19 cellular contexts compared by ENCODE assay signal in the genomic region with DNA sequence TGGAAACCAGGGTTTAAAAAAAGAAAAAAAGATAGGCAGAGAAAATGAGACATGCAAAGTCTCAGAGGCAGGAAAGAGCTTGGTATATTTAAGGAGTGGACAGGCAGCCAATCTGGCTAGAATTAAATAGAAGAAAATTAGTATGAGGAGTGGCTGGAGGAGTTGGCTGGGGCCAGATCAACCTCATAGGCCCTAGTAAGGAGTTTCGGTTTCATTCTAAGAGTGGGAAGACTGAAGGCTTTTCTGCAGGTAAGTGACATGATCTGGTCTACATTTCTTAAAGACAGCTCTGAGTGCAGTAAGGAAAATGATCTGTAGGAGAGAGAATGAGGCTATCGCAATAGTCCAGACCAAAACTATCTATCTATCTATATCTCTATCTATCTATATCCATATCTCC. TPM values are rescaled to one million over a fixed set of nuclear protein-coding genes. Genes with fewer than 3 reads are reported as not detected.
DNase-seq lines count a peak whose midpoint lies in the region; ATAC-seq, FAIRE-seq and TF ChIP-seq lines count a peak whose summit lies in the region.
"Had no signal": no experiment of that assay in that cellular context is flagged by ENCODE, and none has a peak within 500 bp of the region (broad histone marks: within the 10 kb centered on the region; RNA-seq: fewer than 3 reads in every experiment).

No MANE protein-coding gene starts in this region.

- H3K4me3 ChIP-seq in dorsolateral prefrontal cortex (no peak overlapping the region), heart right ventricle (no peak overlapping the region), thyroid gland (replicated peaks in 1 of 3) (no peak overlapping the region)
- H3K4me3 ChIP-seq: upper lobe of left lung had no signal

- H3K9me3 ChIP-seq in heart right ventricle (no peaks in the 10 kb centered on the region), thyroid gland (no peaks in the 10 kb centered on the region)
- H3K9me3 ChIP-seq: upper lobe of left lung had no signal

- 93 to 95% methylated on average over 2 of the region's 2 CpGs for WGBS in heart right ventricle, 2 donors
- 90% methylated on average over 2 of the region's 2 CpGs for WGBS in thyroid gland, 2 donors

- H3K27ac ChIP-seq in dorsolateral prefrontal cortex (no peak overlapping the region), heart right ventricle (peak overlapping the region in 1 of 10 donors; percentile 10), thyroid gland (no peak overlapping the region)
- H3K27ac ChIP-seq: upper lobe of left lung had no signal

- TF ChIP-seq CTCF in dorsolateral prefrontal cortex (IDR thresholded peaks at IDR 0.05 in 54 of 56, conservative IDR thresholded peaks at IDR 0.05 in 2 of 56; ENCODE audit: low read depth in 1 of 56, partially characterized antibody in 56 of 56) (no peak), heart right ventricle (IDR thresholded peaks at IDR 0.05) (no peak), thyroid gland (IDR thresholded peaks at IDR 0.05) (no peak)

- H3K4me1 Mint-ChIP-seq in activated CD8-positive, alpha-beta T cell treated with anti-CD3 and anti-CD28 coated beads, Interleukin-2, amount 10 ng/mL, durations not matched to agents 7 days and 5 days (ENCODE audit: low read depth) = peaks cover 70% of the 10 kb centered on the region

- DNase-seq in GM18507 (ENCODE audit: extremely low spot score, insufficient read length, low read depth) (no peak), DMS153 (lab: John Stamatoyannopoulos, UW) (no peak), dorsolateral prefrontal cortex (no peak), heart right ventricle (no peak), thyroid gland (no peak)
- DNase-seq in activated CD8-positive, alpha-beta T cell treated with anti-CD3 and anti-CD28 coated beads, Interleukin-2, amount 10 ng/mL, durations not matched to agents 7 days and 5 days = no peak
- DNase-seq: DND-41; NCI-H2029 treated with DMSO at 0.1 percent for 48 hours; NCI-H82; Right ventricle myocardium superior; stimulated activated CD4-positive, alpha-beta T cell treated with anti-CD3 and anti-CD28 coated beads, Interleukin-4, amount 100 ng/mL, for 4 hours; upper lobe of left lung had no signal

- peak; percentile 62 for FAIRE-seq in GM18507 (lab: Jason Lieb, UNC)
- FAIRE-seq: bronchial epithelial cell had no signal

- TF ChIP-seq POLR2A in thyroid gland (IDR thresholded peaks at IDR 0.05) = no peak

- POLR2A ChIA-PET in activated CD8-positive, alpha-beta T cell treated with anti-CD3 and anti-CD28 coated beads, Interleukin-2, amount 10 ng/mL, durations not matched to agents 7 days and 5 days (lab: Charles Lee) = no interaction called here

- peaks cover 0 to 8% (median 0%) of the 10 kb centered on the region in 9 donors for H3K36me3 ChIP-seq in heart right ventricle
- H3K36me3 ChIP-seq in thyroid gland = no peaks in the 10 kb centered on the region
- H3K36me3 ChIP-seq: upper lobe of left lung had no signal

- no peak overlapping the region for H3K4me3 Mint-ChIP-seq in activated CD8-positive, alpha-beta T cell treated with anti-CD3 and anti-CD28 coated beads, Interleukin-2, amount 10 ng/mL, durations not matched to agents 7 days and 5 days
- H3K4me3 Mint-ChIP-seq: activated naive CD4-positive, alpha-beta T cell treated with anti-CD3 and anti-CD28 coated beads, Interleukin-2, amount 50 U/mL, for 24 hours; B cell; stimulated activated memory B cell treated with anti-CD40 and anti-IgM and Interleukin-4, amounts not matched to agents 10 μg/mL and 1 μg/mL and 100 μg/mL, for 72 hours had no signal

- CTCF ChIA-PET in activated CD8-positive, alpha-beta T cell treated with anti-CD3 and anti-CD28 coated beads, Interleukin-2, amount 10 ng/mL, durations not matched to agents 7 days and 5 days (lab: Charles Lee) = interaction anchor here (1.2 kb wide), 1 partner anchor 33 kb away, joined by 4 read pairs; no protein-coding TSS in a partner anchor

- ATAC-seq in GM19463 (IDR thresholded peaks at IDR 0.05; ENCODE audit: unreplicated experiment) = peak; percentile 69
- ATAC-seq in HG03025 (IDR thresholded peaks at IDR 0.05; ENCODE audit: low FRiP score, unreplicated experiment) = peak; percentile 87
- no peak for ATAC-seq in activated CD8-positive, alpha-beta T cell treated with anti-CD3 and anti-CD28 coated beads, Interleukin-2, amount 10 ng/mL, durations not matched to agents 7 days and 5 days
- no peak for ATAC-seq in heart right ventricle
- ATAC-seq: sciatic nerve; stimulated activated memory B cell treated with anti-CD40 and anti-IgM and Interleukin-4, amounts not matched to agents 10 μg/mL and 1 μg/mL and 100 μg/mL, for 72 hours had no signal

- no peaks in the 10 kb centered on the region for H3K9me3 Mint-ChIP-seq in activated CD8-positive, alpha-beta T cell treated with anti-CD3 and anti-CD28 coated beads, Interleukin-2, amount 10 ng/mL, durations not matched to agents 7 days and 5 days (ENCODE audit: insufficient read depth)
- H3K9me3 Mint-ChIP-seq: activated naive CD4-positive, alpha-beta T cell treated with anti-CD3 and anti-CD28 coated beads, Interleukin-2, amount 50 U/mL, for 24 hours; stimulated activated memory B cell treated with anti-CD40 and anti-IgM and Interleukin-4, amounts not matched to agents 10 μg/mL and 1 μg/mL and 100 μg/mL, for 72 hours had no signal

- H3K36me3 Mint-ChIP-seq in activated CD8-positive, alpha-beta T cell treated with anti-CD3 and anti-CD28 coated beads, Interleukin-2, amount 10 ng/mL, durations not matched to agents 7 days and 5 days (ENCODE audit: low read depth) = peaks cover 19% of the 10 kb centered on the region
- H3K36me3 Mint-ChIP-seq: activated naive CD4-positive, alpha-beta T cell treated with anti-CD3 and anti-CD28 coated beads, Interleukin-2, amount 50 U/mL, for 24 hours; stimulated activated memory B cell treated with anti-CD40 and anti-IgM and Interleukin-4, amounts not matched to agents 10 μg/mL and 1 μg/mL and 100 μg/mL, for 72 hours had no signal

- no peaks in the 10 kb centered on the region for H3K27me3 ChIP-seq in dorsolateral prefrontal cortex
- no peaks in the 10 kb centered on the region for H3K27me3 ChIP-seq in heart right ventricle
- no peaks in the 10 kb centered on the region for H3K27me3 ChIP-seq in thyroid gland
- H3K27me3 ChIP-seq: upper lobe of left lung had no signal

- H3K4me1 ChIP-seq in heart right ventricle (peaks cover 3 to 57% (median 30%) of the 10 kb centered on the region in 9 donors), thyroid gland (peaks cover 16 to 17% of the 10 kb centered on the region in 2 donors)

- H3K27ac Mint-ChIP-seq in activated CD8-positive, alpha-beta T cell treated with anti-CD3 and anti-CD28 coated beads, Interleukin-2, amount 10 ng/mL, durations not matched to agents 7 days and 5 days = peak overlapping the region; percentile 65
- H3K27ac Mint-ChIP-seq: activated naive CD4-positive, alpha-beta T cell treated with anti-CD3 and anti-CD28 coated beads, Interleukin-2, amount 50 U/mL, for 24 hours; B cell; stimulated activated memory B cell treated with anti-CD40 and anti-IgM and Interleukin-4, amounts not matched to agents 10 μg/mL and 1 μg/mL and 100 μg/mL, for 72 hours had no signal

- peaks cover 12% of the 10 kb centered on the region for H3K27me3 Mint-ChIP-seq in activated CD8-positive, alpha-beta T cell treated with anti-CD3 and anti-CD28 coated beads, Interleukin-2, amount 10 ng/mL, durations not matched to agents 7 days and 5 days (ENCODE audit: low read depth)
- H3K27me3 Mint-ChIP-seq: activated naive CD4-positive, alpha-beta T cell treated with anti-CD3 and anti-CD28 coated beads, Interleukin-2, amount 50 U/mL, for 24 hours; B cell; stimulated activated memory B cell treated with anti-CD40 and anti-IgM and Interleukin-4, amounts not matched to agents 10 μg/mL and 1 μg/mL and 100 μg/mL, for 72 hours had no signal

- intact Hi-C loops in dorsolateral prefrontal cortex (cut with DNase I) = no loop called here
- intact Hi-C loops in heart right ventricle (cut with DNase I) = no loop called here
- intact Hi-C loops in thyroid gland (cut with DNase I) = no loop called here

RNA-seq across cellular contexts. Expression of a gene that starts 27.5 kb away (rescaled TPM):
- total RNA-seq in activated CD8-positive, alpha-beta T cell treated with anti-CD3 and anti-CD28 coated beads, Interleukin-2, amount 10 ng/mL, durations not matched to agents 7 days and 5 days = 1 to 10 TPM; 2.2 to 2.3 TPM
- total RNA-seq in dorsolateral prefrontal cortex = 1 to 10 TPM; 1.1 to 6.1 (median 2.8) TPM
- total RNA-seq in heart right ventricle = 1 to 10 TPM; 3.5 to 7.8 (median 4.5) TPM
- polyA plus RNA-seq in heart right ventricle = 1 to 10 TPM; 1.8 to 2.3 TPM
- total RNA-seq in thyroid gland = 1 to 10 TPM; 1.1 to 5.1 (median 4.2) TPM

Comparison
In these comparisons a context has a peak if more than half of its experiments do, and no peak if none do; other contexts are left out.
1. ATAC-seq: peak in GM19463 (single experiment) and HG03025 (single experiment); none in activated CD8-positive, alpha-beta T cell treated with anti-CD3 and anti-CD28 coated beads, Interleukin-2, amount 10 ng/mL, durations not matched to agents 7 days and 5 days (single experiment) and heart right ventricle (0 of 8).